Comparison of ENCODE assay signal across 11 cellular contexts in the genomic region with DNA sequence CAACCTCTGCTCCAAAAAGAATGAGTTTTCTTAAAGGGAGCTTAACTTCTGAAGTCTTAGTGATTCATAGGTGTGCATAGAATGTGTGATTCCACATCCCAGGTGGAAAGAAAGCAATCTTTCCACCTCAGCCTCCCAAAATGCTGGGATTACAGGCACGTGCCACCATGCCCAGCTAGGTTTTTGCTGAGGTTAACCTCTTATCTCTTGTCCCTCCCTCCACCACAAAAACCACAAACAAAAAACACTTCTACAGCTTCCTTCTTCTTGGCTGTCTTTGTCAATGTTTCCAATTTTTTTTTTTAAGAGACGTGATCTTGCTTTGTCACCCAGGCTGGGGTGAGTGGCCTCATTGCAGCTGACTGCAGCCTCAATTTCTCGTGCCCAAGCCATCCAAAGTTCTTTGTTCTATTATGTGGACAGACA. TPM values are rescaled to one million over a fixed set of nuclear protein-coding genes. Genes with fewer than 3 reads are reported as not detected.
DNase-seq lines count a peak whose midpoint lies in the region; ATAC-seq, FAIRE-seq and TF ChIP-seq lines count a peak whose summit lies in the region.
"Had no signal": no experiment of that assay in that cellular context is flagged by ENCODE, and none has a peak within 500 bp of the region (broad histone marks: within the 10 kb centered on the region; RNA-seq: fewer than 3 reads in every experiment).

No MANE protein-coding gene starts in this region.

- in situ Hi-C loops in GM12878 (cut with MboI), result no loop called here

- TF ChIP-seq CTCF in H9 (conservative IDR thresholded peaks at IDR 0.05) (no peak), GM12878 (IDR thresholded peaks at IDR 0.05 in 2 of 3, conservative IDR thresholded peaks at IDR 0.05 in 1 of 3; ENCODE audit: control insufficient read depth in 2 of 3, extremely low read depth in 1 of 3, insufficient read depth in 1 of 3, low read depth in 3 of 3, low read length in 3 of 3) (no peak), omental fat pad (IDR thresholded peaks at IDR 0.05) (no peak), tibial artery (IDR thresholded peaks at IDR 0.05) (no peak)

- H3K4me1 ChIP-seq in H9 (ENCODE audit: insufficient read depth, low read length), result no peaks in the 10 kb centered on the region
- peaks cover 7% of the 10 kb centered on the region for H3K4me1 ChIP-seq in GM12878 (ENCODE audit: control insufficient read depth, insufficient read depth, low read length)
- H3K4me1 ChIP-seq in tibial artery, result no peaks in the 10 kb centered on the region

- H3K79me2 ChIP-seq in H9 (ENCODE audit: insufficient read depth, low read length), result no peaks in the 10 kb centered on the region
- H3K79me2 ChIP-seq in GM12878 (ENCODE audit: control insufficient read depth, insufficient read depth, low read length), result no peaks in the 10 kb centered on the region

- H4K20me1 ChIP-seq in H9 (ENCODE audit: control insufficient read depth, insufficient read depth, insufficient read length) (no peaks in the 10 kb centered on the region), GM12878 (ENCODE audit: control insufficient read depth, insufficient read depth) (no peaks in the 10 kb centered on the region)

- no peak overlapping the region for H3K18ac ChIP-seq in H9 (ENCODE audit: insufficient read length, low read depth, low read length)

- H3K4me2 ChIP-seq in H9 (ENCODE audit: insufficient read depth, insufficient read length, low read length) (no peak overlapping the region), GM12878 (ENCODE audit: control insufficient read depth, insufficient read depth) (no peak overlapping the region)

- H2BK20ac ChIP-seq in H9 (ENCODE audit: low read depth, low read length, poor library complexity, severe bottlenecking), result no peak overlapping the region

- no peak overlapping the region for H3K23ac ChIP-seq in H9 (ENCODE audit: insufficient read length, low read depth, low read length)

- H2AK5ac ChIP-seq in H9 (ENCODE audit: insufficient read length, low read length), result no peak overlapping the region

- H3K4me3 ChIP-seq in GM12878, result no peak overlapping the region
- H3K4me3 ChIP-seq in tibial artery, result no peak overlapping the region
- H3K4me3 ChIP-seq: Peyer's patch had no signal

- no peak overlapping the region for H4K5ac ChIP-seq in H9 (ENCODE audit: insufficient read length, low read depth, low read length)

- no peak overlapping the region for H2BK120ac ChIP-seq in H9 (ENCODE audit: low read depth, low read length, poor library complexity, severe bottlenecking)

- ATAC-seq in T-helper 17 cell, result peak; percentile 55
- peak; percentile 23 for ATAC-seq in GM12878
- ATAC-seq in omental fat pad (ENCODE audit: low FRiP score), result no peak

- intact Hi-C loops in GM12878 (cut with micrococcal nuclease; ENCODE audit: unreplicated experiment), result no loop called here
- intact Hi-C loops in tibial artery (cut with DNase I; ENCODE audit: low total_unique reads), result no loop called here

- no peak for TF ChIP-seq POLR2A in GM12878 (IDR thresholded peaks at IDR 0.05; ENCODE audit: low read depth, low read length)

- no CpG with 5 or more reads among the region's 3 CpGs for WGBS in H9 (ENCODE audit: extremely low coverage, insufficient read length, low lambda C conversion rate)
- WGBS in GM12878 (ENCODE audit: insufficient coverage, insufficient replicate concordance, low lambda C conversion rate, missing lambda C conversion rate), result 36% methylated on average over 3 of the region's 3 CpGs

- no peak overlapping the region for H4K8ac ChIP-seq in H9 (replicated peaks; ENCODE audit: insufficient read length, low read depth, low read length)

- H2BK15ac ChIP-seq in H9 (ENCODE audit: low read depth, low read length), result no peak overlapping the region

- no TSS peak for BruUV-seq in GM12878 (replicated peaks; lab: Mats Ljungman, UMichigan)

- no peaks in the 10 kb centered on the region for H3K27me3 ChIP-seq in H9 (ENCODE audit: insufficient read depth, low read length)
- H3K27me3 ChIP-seq in GM12878 (replicated peaks in 1 of 2; ENCODE audit: control insufficient read depth in 2 of 2, insufficient read depth in 2 of 2, low read length in 1 of 2), result no peaks in the 10 kb centered on the region
- H3K27me3 ChIP-seq in tibial artery, result no peaks in the 10 kb centered on the region
- H3K27me3 ChIP-seq: Peyer's patch had no signal

- no peaks in the 10 kb centered on the region for H3K23me2 ChIP-seq in H9 (ENCODE audit: insufficient read length, low read depth, low read length, poor library complexity, severe bottlenecking)

- H3T11ph ChIP-seq in H9 (ENCODE audit: low read length), result no peak overlapping the region

- H3K27me3 Mint-ChIP-seq in H9 (ENCODE audit: low read depth) (no peaks in the 10 kb centered on the region), T-helper 17 cell (no peaks in the 10 kb centered on the region)

- H2AFZ ChIP-seq in H9 (ENCODE audit: low read length) (no peak overlapping the region), GM12878 (ENCODE audit: control insufficient read depth, low read depth, low read length) (no peak overlapping the region)

- SMC1A ChIA-PET in GM12878 (lab: Charles Lee; ENCODE audit: uncharacterized antibody, unreplicated experiment), result interaction anchor here (0.5 to 1.1 kb wide), 3 partner anchors 19 to 367 kb away, joined by 3 to 4 read pairs (median 3); no protein-coding TSS in a partner anchor

- peaks cover under 1 to 8% (median 8%) of the 10 kb centered on the region in 3 experiments; a peak in 6 of 7 replicates for H3K36me3 Mint-ChIP-seq in H9 (ENCODE audit: insufficient read depth in 1 of 3, low read depth in 3 of 3)
- H3K36me3 Mint-ChIP-seq in T-helper 17 cell (ENCODE audit: low read depth), result no peaks in the 10 kb centered on the region

- H3K36me3 ChIP-seq in GM12878 (ENCODE audit: control insufficient read depth in 2 of 2, insufficient read depth in 2 of 2, low read length in 1 of 2), result peaks cover 6 to 7% of the 10 kb centered on the region in 2 experiments
- peaks cover 13 to 27% (median 25%) of the 10 kb centered on the region in 3 donors for H3K36me3 ChIP-seq in tibial artery

- TF ChIP-seq EP300 in GM12878 (IDR thresholded peaks at IDR 0.05; ENCODE audit: borderline replicate concordance in 1 of 2, control insufficient read depth in 1 of 2, low read depth in 2 of 2, low read length in 2 of 2), result no peak

- no peak overlapping the region for H2BK12ac ChIP-seq in H9 (ENCODE audit: insufficient read length, low read depth, low read length)

- no peak overlapping the region for H3K27ac ChIP-seq in H9 (ENCODE audit: insufficient read length, low read depth, low read length)
- H3K27ac ChIP-seq in GM12878 (ENCODE audit: control insufficient read depth, insufficient read depth), result no peak overlapping the region
- H3K27ac ChIP-seq in tibial artery, result no peak overlapping the region
- H3K27ac ChIP-seq: C4-2B, Peyer's patch had no signal

- POLR2A ChIA-PET in GM12878 (lab: Charles Lee), result interaction anchor here (0.6 to 1.2 kb wide), 4 partner anchors 9 to 1598 kb away, joined by 3 to 6 read pairs (median 4); no protein-coding TSS in a partner anchor

- no peak for TF ChIP-seq RAD21 in GM12878 (IDR thresholded peaks at IDR 0.05; ENCODE audit: insufficient read depth, low read depth, low read length)

- H3K9ac ChIP-seq in H9 (ENCODE audit: extremely low read depth, insufficient read length, low read length) (no peak overlapping the region), GM12878 (ENCODE audit: control insufficient read depth, insufficient read depth, low read length) (no peak overlapping the region)

- H3K79me1 ChIP-seq in H9 (ENCODE audit: insufficient read depth, low read depth, low read length, poor library complexity, severe bottlenecking), result no peaks in the 10 kb centered on the region

- FAIRE-seq in GM12878 (lab: Jason Lieb, UNC), result no peak
- FAIRE-seq: islet of Langerhans had no signal

- CTCF ChIA-PET in GM12878 (lab: Yijun Ruan, JAX), result interaction anchor here (0.5 to 1.6 kb wide), 6 partner anchors 9 to 683 kb away, joined by 3 to 4 read pairs (median 3); no protein-coding TSS in a partner anchor

- no peak overlapping the region for H3K14ac ChIP-seq in H9 (ENCODE audit: insufficient read depth, low read length)

- no peak overlapping the region for H3K4ac ChIP-seq in H9 (ENCODE audit: low read depth, low read length)

- H3K4me3 Mint-ChIP-seq in H9 (no peak overlapping the region), T-helper 17 cell (peak overlapping the region; percentile 43)

- peak overlapping the region; percentile 62 to 68 (median 66); a peak in 6 of 7 replicates for H3K27ac Mint-ChIP-seq in H9
- peak overlapping the region; percentile 78 for H3K27ac Mint-ChIP-seq in T-helper 17 cell

- H2BK5ac ChIP-seq in H9 (ENCODE audit: insufficient read length, low read length), result no peak overlapping the region

- RAD21 ChIA-PET in GM12878 (lab: Charles Lee; ENCODE audit: unreplicated experiment), result interaction anchor here (1.4 kb wide), 1 partner anchor 40 kb away, joined by 3 read pairs; no protein-coding TSS in a partner anchor

- DNase-seq in A172 (ENCODE audit: low spot score) (peak; percentile 55), H9 (no peak), T-helper 17 cell (no peak), GM12878 (ENCODE audit: low read depth, low spot score) (no peak), omental fat pad (ENCODE audit: low spot score) (no peak), NCI-H2227 treated with DMSO at 0.1 percent for 48 hours (lab: John Stamatoyannopoulos, UW) (no peak), kidney tubule cell (ENCODE audit: low spot score) (no peak), tibial artery (no peak)
- DNase-seq: Peyer's patch had no signal

- H3K56ac ChIP-seq in H9 (ENCODE audit: insufficient read length, low read depth, low read length), result no peak overlapping the region

- no peak overlapping the region for H4K91ac ChIP-seq in H9 (ENCODE audit: insufficient read length, low read depth, low read length)

- H3K4me1 Mint-ChIP-seq in H9 (peaks cover 4 to 8% of the 10 kb centered on the region in 2 experiments; a peak in 3 of 4 replicates), T-helper 17 cell (peaks cover 10% of the 10 kb centered on the region)

- no peaks in the 10 kb centered on the region for H3K9me3 Mint-ChIP-seq in H9

- H3K9me3 ChIP-seq in H9 (ENCODE audit: control insufficient read depth, low read depth, low read length) (no peaks in the 10 kb centered on the region), T-helper 17 cell (ENCODE audit: control insufficient read depth, low read length, poor library complexity, severe bottlenecking) (no peaks in the 10 kb centered on the region), GM12878 (replicated peaks; ENCODE audit: control insufficient read depth, insufficient read depth, low read length) (no peaks in the 10 kb centered on the region), tibial artery (no peaks in the 10 kb centered on the region)
- H3K9me3 ChIP-seq: Peyer's patch had no signal

RNA-seq across cellular contexts. Expression of a gene that starts 8.1 kb away (rescaled TPM):
- total RNA-seq in A172 (2014; rRNA removed; shearing (Covaris generic)), result 244 and 264 TPM in 2 replicates
- total RNA-seq in H9 (2021) (244 and 246 TPM in 2 replicates), T-helper 17 cell (10 to 100 TPM; 26.8 to 33.0 TPM), GM12878 (2014; rRNA removed) (123 and 144 TPM in 2 replicates), GM12878 (2014; rRNA removed; fragmentation: Illumina TruSeq; extraction: Trizol) (136 and 143 TPM in 2 replicates), GM12878 (2021) (106 and 110 TPM in 2 replicates), omental fat pad (10 to 100 TPM; 29.9 to 37.8 (median 37.2) TPM)
- 66.0 and 70.7 TPM in 2 replicates for total RNA-seq in GM12878 (2013; cell fraction: nucleolus; rRNA removed)
- 24.6 TPM for polyA plus RNA-seq in GM12878 (2011; ENCODE audit: low read depth)
- polyA plus RNA-seq in GM12878 (2011; rRNA removed) (94.9 and 124 TPM in 2 replicates), GM12878 (2014; fragmentation: Illumina TruSeq; extraction: Trizol) (131 and 152 TPM in 2 replicates), GM12878 (2014; fragmentation: Nextera tagmentation; extraction: Ambion mirVana) (10 to 100 TPM; 72.4 to 74.1 TPM), GM12878 (2014; rRNA removed) (71.6 and 86.6 TPM in 2 replicates), GM12878 (2016; fragmentation: Nextera tagmentation; extraction: Ambion mirVana) (100 to 1,000 TPM; 212 to 213 TPM)
- 44.8 and 47.5 TPM in 2 replicates for polyA plus RNA-seq in GM12878 (2011; cell fraction: cytosol; rRNA removed)
- polyA plus RNA-seq in GM12878 (2011; cell fraction: nucleus; rRNA removed), result 29.1 and 39.4 TPM in 2 replicates
- polyA plus RNA-seq in GM12878 (2012), result 28.4 and 41.8 TPM in 2 replicates
- polyA minus RNA-seq in GM12878 (2011; rRNA and poly(A)+ RNA removed), result 61.3 and 84.8 TPM in 2 replicates
- 28.7 and 37.1 TPM in 2 replicates for polyA minus RNA-seq in GM12878 (2011; cell fraction: cytosol; rRNA and poly(A)+ RNA removed)
- polyA minus RNA-seq in GM12878 (2011; cell fraction: nucleus; rRNA and poly(A)+ RNA removed), result 16.7 and 26.9 TPM in 2 replicates
